ENCODE assay signal across 27 cellular contexts in genomic region chr18:4994710-4995109, GRCh38.
"Had no signal": no experiment of that assay in that cellular context is flagged by ENCODE, and none has a peak within 500 bp of the region (broad histone marks: within the 10 kb centered on the region; RNA-seq: fewer than 3 reads in every experiment).

No MANE protein-coding gene starts in this region.

- ATAC-seq: stimulated activated effector memory CD8-positive, alpha-beta T cell treated with anti-CD3 and anti-CD28 coated beads, Interleukin-12 subunit alpha, Interleukin-12 subunit beta, amount 100 ng/mL, for 72 hours; stimulated activated memory B cell treated with anti-CD40 and anti-IgM and Interleukin-4, amounts not matched to agents 10 μg/mL and 1 μg/mL and 100 μg/mL, for 72 hours; stimulated activated naive B cell treated with anti-CD40 and anti-IgM and Interleukin-4, amounts not matched to agents 10 μg/mL and 1 μg/mL and 100 μg/mL, for 72 hours; stimulated activated naive CD8-positive, alpha-beta T cell treated with anti-CD3 and anti-CD28 coated beads, Interleukin-15, amount 100 ng/mL, for 72 hours; stimulated activated naive CD8-positive, alpha-beta T cell treated with anti-CD3 and anti-CD28 coated beads, Interleukin-15, Interleukin-2, amounts not matched to agents 100 U/mL and 50 U/mL, for 24 hours; upper lobe of right lung had no signal

- H3K27ac ChIP-seq: stomach, suprapubic skin, testis, thoracic aorta, thyroid gland, tibial artery, tibial nerve, transverse colon, upper lobe of left lung, upper lobe of right lung, uterus, vagina had no signal

- H3K36me3 ChIP-seq: stomach, suprapubic skin, thoracic aorta, thyroid gland, tibial artery, tibial nerve, transverse colon, upper lobe of left lung, upper lobe of right lung, uterus, vagina had no signal

- H3K4me1 ChIP-seq: stomach, suprapubic skin, testis, thyroid gland, tibial artery, tibial nerve, transverse colon, upper lobe of left lung, upper lobe of right lung, uterus, vagina had no signal

- DNase-seq: stimulated activated CD4-positive, alpha-beta T cell treated with anti-CD3 and anti-CD28 coated beads, Interleukin-2, amount 100 ng/mL, for 48 hours; stimulated activated CD4-positive, alpha-beta T cell treated with anti-CD3 and anti-CD28 coated beads, Interleukin-4, amount 100 ng/mL, for 1 hour; stimulated activated CD4-positive, alpha-beta T cell treated with anti-CD3 and anti-CD28 coated beads, Interleukin-4, amount 100 ng/mL, for 24 hours; stimulated activated CD4-positive, alpha-beta T cell treated with anti-CD3 and anti-CD28 coated beads, Interleukin-4, amount 100 ng/mL, for 4 hours; stimulated activated CD8-positive, alpha-beta memory T cell treated with anti-CD3 and anti-CD28 coated beads, Interleukin-4, amount 100 ng/mL, for 48 hours; stimulated activated naive B cell treated with anti-CD40 and anti-IgM and Interleukin-4, amounts not matched to agents 10 μg/mL and 1 μg/mL and 100 μg/mL, for 72 hours; stimulated activated naive CD4-positive, alpha-beta T cell; stimulated activated naive CD4-positive, alpha-beta T cell treated with Interleukin-2 at 50 U/mL for 16 hours; stimulated activated naive CD8-positive, alpha-beta T cell treated with anti-CD3 and anti-CD28 coated beads, Interleukin-15, amount 100 ng/mL, for 72 hours; stimulated activated naive CD8-positive, alpha-beta T cell treated with anti-CD3 and anti-CD28 coated beads, Interleukin-15, Interleukin-2, amounts not matched to agents 100 U/mL and 50 U/mL, for 24 hours; stomach; substantia nigra; testis; thyroid gland; tibial artery; transverse colon; trophoblast cell; upper lobe of left lung; upper lobe of right lung; uterus had no signal

- H3K27me3 ChIP-seq: stomach, suprapubic skin, testis, thyroid gland, tibial artery, tibial nerve, transverse colon, upper lobe of left lung, upper lobe of right lung, uterus, vagina had no signal

- H3K9me3 ChIP-seq: testis, thyroid gland, upper lobe of right lung, uterus, vagina had no signal

- H3K4me3 ChIP-seq: stomach, suprapubic skin, testis, thoracic aorta, thyroid gland, tibial artery, tibial nerve, transverse colon, upper lobe of left lung, upper lobe of right lung, uterus, vagina had no signal

- FAIRE-seq: urothelium cell line had no signal
